ENCODE assay signal across 26 cellular contexts in genomic region chr1:227926896-227927885, GRCh38. TPM values are rescaled to one million over a fixed set of nuclear protein-coding genes. Genes with fewer than 3 reads are reported as not detected.
"Had no signal": no experiment of that assay in that cellular context is flagged by ENCODE, and none has a peak within 500 bp of the region (broad histone marks: within the 10 kb centered on the region; RNA-seq: fewer than 3 reads in every experiment).

No MANE protein-coding gene starts in this region.

- H3K4me1 ChIP-seq: adrenal gland had no signal

- H3K9me3 ChIP-seq: adrenal gland had no signal

- DNase-seq: activated CD4-positive, alpha-beta T cell treated with anti-CD3 and anti-CD28 coated beads for 48 hours; activated CD4-positive, alpha-beta T cell treated with anti-CD3 and anti-CD28 coated beads, Interleukin-2, amount 50 U/mL, for 4 hours; activated CD8-positive, alpha-beta memory T cell treated with anti-CD3 and anti-CD28 coated beads, Interleukin-2, amount 50 U/mL, for 48 hours; activated CD8-positive, alpha-beta T cell treated with anti-CD3 and anti-CD28 coated beads, Interleukin-2, amount 10 ng/mL, durations not matched to agents 7 days and 5 days; activated naive CD4-positive, alpha-beta T cell treated with anti-CD3 and anti-CD28 coated beads, Interleukin-2, amount 50 U/mL, for 16 hours; activated naive CD8-positive, alpha-beta T cell treated with anti-CD3 and anti-CD28 coated beads, Interleukin-2, amount 10 ng/mL, durations not matched to agents 7 days and 5 days; activated T-cell treated with anti-CD3 and anti-CD28 coated beads, Interleukin-2, amount 50 U/mL, for 1 hour; adrenal gland; anterior cingulate cortex; caudate nucleus; Kasumi-1; KBM-7; NCI-H1092; NCI-H1417; NCI-H2029; NCI-H2107; NCI-H2171 treated with DMSO at 0.1 percent for 48 hours; NCI-H226; NCI-H526 treated with DMSO at 0.1 percent for 48 hours; NCI-H82; OCI-M1; RPMI8226; SHP77 treated with DMSO at 0.1 percent for 48 hours had no signal

- H3K4me3 ChIP-seq: adrenal gland had no signal

- H3K27ac Mint-ChIP-seq: activated CD8-positive, alpha-beta T cell treated with anti-CD3 and anti-CD28 coated beads, Interleukin-2, amount 10 ng/mL, durations not matched to agents 7 days and 5 days; activated naive CD8-positive, alpha-beta T cell treated with anti-CD3 and anti-CD28 coated beads, Interleukin-2, amount 10 ng/mL, durations not matched to agents 7 days and 5 days; T-helper 1 cell treated with Interleukin-12 subunit alpha and Interleukin-12 subunit beta and Interleukin-4 antibody, amounts not matched to agents 30 μg/mL and 1 μg/mL, for 36 hours had no signal

- H3K4me3 Mint-ChIP-seq: activated CD8-positive, alpha-beta T cell treated with anti-CD3 and anti-CD28 coated beads, Interleukin-2, amount 10 ng/mL, durations not matched to agents 7 days and 5 days; activated naive CD8-positive, alpha-beta T cell treated with anti-CD3 and anti-CD28 coated beads, Interleukin-2, amount 10 ng/mL, durations not matched to agents 7 days and 5 days; T-helper 1 cell treated with Interleukin-12 subunit alpha and Interleukin-12 subunit beta and Interleukin-4 antibody, amounts not matched to agents 30 μg/mL and 1 μg/mL, for 36 hours had no signal

- H3K4me1 Mint-ChIP-seq: activated naive CD8-positive, alpha-beta T cell treated with anti-CD3 and anti-CD28 coated beads, Interleukin-2, amount 10 ng/mL, durations not matched to agents 7 days and 5 days had no signal

- H3K27me3 ChIP-seq: adrenal gland had no signal

- H3K27ac ChIP-seq: adrenal gland had no signal

- H3K36me3 Mint-ChIP-seq: activated naive CD8-positive, alpha-beta T cell treated with anti-CD3 and anti-CD28 coated beads, Interleukin-2, amount 10 ng/mL, durations not matched to agents 7 days and 5 days had no signal

- H3K27me3 Mint-ChIP-seq: activated naive CD8-positive, alpha-beta T cell treated with anti-CD3 and anti-CD28 coated beads, Interleukin-2, amount 10 ng/mL, durations not matched to agents 7 days and 5 days had no signal

- ATAC-seq: activated CD4-positive, CD25-positive, alpha-beta regulatory T cell treated with anti-CD3 and anti-CD28 coated beads, Interleukin-2, amount 50 U/mL, for 24 hours; activated CD8-positive, alpha-beta T cell treated with anti-CD3 and anti-CD28 coated beads, Interleukin-2, amount 10 ng/mL, durations not matched to agents 7 days and 5 days had no signal

- H3K36me3 ChIP-seq: adrenal gland had no signal

- H3K9me3 Mint-ChIP-seq: activated naive CD8-positive, alpha-beta T cell treated with anti-CD3 and anti-CD28 coated beads, Interleukin-2, amount 10 ng/mL, durations not matched to agents 7 days and 5 days; T-helper 1 cell treated with Interleukin-12 subunit alpha and Interleukin-12 subunit beta and Interleukin-4 antibody, amounts not matched to agents 30 μg/mL and 1 μg/mL, for 36 hours had no signal

RNA-seq across cellular contexts. Expression of gene WNT9A, which starts 20.5 kb away (rescaled TPM):
- total RNA-seq: activated CD8-positive, alpha-beta T cell treated with anti-CD3 and anti-CD28 coated beads, Interleukin-2, amount 10 ng/mL, durations not matched to agents 7 days and 5 days; SK-MEL-5 had no signal
